In the genomic region with DNA sequence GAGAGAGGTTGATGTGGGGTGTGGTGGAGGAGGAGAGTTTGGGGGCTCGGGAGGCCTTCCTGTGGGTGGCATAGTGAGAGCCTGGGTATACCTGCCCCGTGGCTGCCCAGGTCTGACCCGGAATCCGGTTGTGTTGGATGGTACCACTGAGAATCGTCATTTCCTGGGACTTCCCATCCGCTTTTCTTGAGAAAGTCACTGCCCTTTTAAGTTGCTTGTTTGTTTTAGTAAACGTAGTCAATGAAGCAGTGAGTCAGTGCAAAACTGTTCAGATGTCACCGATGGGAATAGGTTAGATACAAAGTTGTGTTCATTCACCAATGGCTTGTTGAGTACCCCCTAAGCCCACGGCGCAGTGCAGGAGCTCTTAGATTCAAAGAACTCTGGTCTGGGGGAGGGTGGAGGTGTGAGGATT, we compare ENCODE assay signal across 13 cellular contexts.
DNase-seq lines count a peak whose midpoint lies in the region; ATAC-seq, FAIRE-seq and TF ChIP-seq lines count a peak whose summit lies in the region.
"Had no signal": no experiment of that assay in that cellular context is flagged by ENCODE, and none has a peak within 500 bp of the region (broad histone marks: within the 10 kb centered on the region; RNA-seq: fewer than 3 reads in every experiment).

No MANE protein-coding gene starts in this region.

- H3K79me2 ChIP-seq in GM12878 (ENCODE audit: control insufficient read depth, insufficient read depth, low read length) (no peaks in the 10 kb centered on the region; the same call in 1 of the 2 replicates), HepG2 (ENCODE audit: insufficient read depth, low read length) (no peaks in the 10 kb centered on the region)

- TF ChIP-seq POLR2A in GM12878 (IDR thresholded peaks at IDR 0.05; ENCODE audit: low read depth, low read length): no peak
- no peak for TF ChIP-seq POLR2A in HepG2 (IDR thresholded peaks at IDR 0.05; ENCODE audit: insufficient read depth in 1 of 2, low read depth in 2 of 2, low read length in 2 of 2)

- RAD21 ChIA-PET in GM12878 (lab: Charles Lee; ENCODE audit: unreplicated experiment): no interaction called here

- SMC1A ChIA-PET in GM12878 (lab: Charles Lee; ENCODE audit: uncharacterized antibody, unreplicated experiment): interaction anchor here (0.9 to 1.3 kb wide), 2 partner anchors 9 kb away, joined by 3 read pairs; no protein-coding TSS in a partner anchor

- in situ Hi-C loops in GM12878 (cut with MboI): no loop called here
- in situ Hi-C loops in HepG2 (cut with HindIII; ENCODE audit: extremely low pct_ligation_motif_present, low pct_unique_long_range_greater_than_20kb): no loop called here

- intact Hi-C loops in GM12878 (cut with micrococcal nuclease; ENCODE audit: unreplicated experiment): no loop called here
- intact Hi-C loops in tibial artery (cut with DNase I; ENCODE audit: low total_unique reads): no loop called here
- intact Hi-C loops in HepG2 (cut with micrococcal nuclease; ENCODE audit: unreplicated experiment): no loop called here

- H3K9ac ChIP-seq in GM12878 (ENCODE audit: control insufficient read depth, insufficient read depth, low read length) (no peak overlapping the region; the same call in 1 of the 2 replicates), HepG2 (ENCODE audit: insufficient read depth, low read depth, low read length) (no peak overlapping the region)

- H3K9me3 ChIP-seq in GM12878 (replicated peaks; ENCODE audit: control insufficient read depth, insufficient read depth, low read length) (no peaks in the 10 kb centered on the region; the same call in 2 of the 3 replicates), tibial artery (no peaks in the 10 kb centered on the region), HepG2 (ENCODE audit: low read length) (no peaks in the 10 kb centered on the region)
- H3K9me3 ChIP-seq: body of pancreas, spleen had no signal

- H3K27ac ChIP-seq in GM12878 (ENCODE audit: control insufficient read depth, insufficient read depth) (0 out of 2 replicates have a peak overlapping the region, but pooled peaks have one; percentile 11), tibial artery (no peak overlapping the region), HepG2 (ENCODE audit: extremely low read length, insufficient read depth, low read length) (no peak overlapping the region)
- H3K27ac ChIP-seq: body of pancreas, RWPE1, spleen had no signal

- no peak for TF ChIP-seq RAD21 in GM12878 (IDR thresholded peaks at IDR 0.05; ENCODE audit: insufficient read depth, low read depth, low read length)
- no peak for TF ChIP-seq RAD21 in HepG2 (CRISPR knock-in tag; IDR thresholded peaks at IDR 0.05)

- DNase-seq in T-helper 22 cell (ENCODE audit: low read depth) (peak; percentile 14), GM12878 (ENCODE audit: low read depth, low spot score) (no peak), tibial artery (no peak), HepG2 (ENCODE audit: low spot score) (no peak)
- peak; percentile 30 for DNase-seq in stimulated activated CD4-positive, alpha-beta T cell treated with anti-CD3 and anti-CD28 coated beads, Interleukin-1b, Interleukin-23, amount 100 ng/mL, for 48 hours
- DNase-seq: body of pancreas, KBM-7, spleen had no signal

- CTCF ChIA-PET in GM12878 (lab: Yijun Ruan, JAX): interaction anchor here (0.6 kb wide), 1 partner anchor 339 kb away, joined by 4 read pairs; no protein-coding TSS in a partner anchor
- CTCF ChIA-PET in HepG2 (lab: Yijun Ruan, JAX; ENCODE audit: low intra/inter-chr PET ratio, low total read pairs): no interaction called here

- TF ChIP-seq EP300 in GM12878 (IDR thresholded peaks at IDR 0.05; ENCODE audit: borderline replicate concordance in 1 of 2, control insufficient read depth in 1 of 2, low read depth in 2 of 2, low read length in 2 of 2): no peak
- TF ChIP-seq EP300 in HepG2 (IDR thresholded peaks at IDR 0.05; ENCODE audit: low read depth in 2 of 2, low read length in 2 of 2): no peak
- TF ChIP-seq EP300 in HepG2 (CRISPR knock-in tag; IDR thresholded peaks at IDR 0.05; ENCODE audit: borderline replicate concordance): no peak

- H3K4me2 ChIP-seq in GM12878 (ENCODE audit: control insufficient read depth, insufficient read depth): no peak overlapping the region
- H3K4me2 ChIP-seq in HepG2 (ENCODE audit: low read depth, low read length): no peak overlapping the region; the same call in 1 of the 2 replicates

- ATAC-seq in GM18867 (IDR thresholded peaks at IDR 0.05; ENCODE audit: unreplicated experiment): peak; percentile 21
- ATAC-seq in GM12878: no peak
- no peak for ATAC-seq in GM18519 (IDR thresholded peaks at IDR 0.05; ENCODE audit: low FRiP score, unreplicated experiment)
- no peak for ATAC-seq in GM18909 (IDR thresholded peaks at IDR 0.05; ENCODE audit: poor library complexity, unreplicated experiment)
- no peak for ATAC-seq in HepG2
- ATAC-seq: body of pancreas, WTC11 had no signal

- no peaks in the 10 kb centered on the region for H3K27me3 ChIP-seq in GM12878 (replicated peaks in 1 of 2; ENCODE audit: control insufficient read depth in 2 of 2, insufficient read depth in 2 of 2, low read length in 1 of 2)
- no peaks in the 10 kb centered on the region for H3K27me3 ChIP-seq in tibial artery
- peaks cover 0 to 8% of the 10 kb centered on the region in 2 experiments; a peak in 1 of 5 replicates for H3K27me3 ChIP-seq in HepG2 (ENCODE audit: control insufficient read depth in 1 of 2, insufficient read depth in 2 of 2, low read length in 2 of 2)
- H3K27me3 ChIP-seq: body of pancreas, spleen had no signal

- 4% methylated on average over 10 of the region's 10 CpGs for WGBS in GM12878 (ENCODE audit: insufficient coverage, insufficient replicate concordance, low lambda C conversion rate, missing lambda C conversion rate)
- WGBS in HepG2 (ENCODE audit: low lambda C conversion rate): 10% methylated on average over 10 of the region's 10 CpGs

- TF ChIP-seq CTCF in GM12878 (IDR thresholded peaks at IDR 0.05 in 2 of 3, conservative IDR thresholded peaks at IDR 0.05 in 1 of 3; ENCODE audit: control insufficient read depth in 2 of 3, extremely low read depth in 1 of 3, insufficient read depth in 1 of 3, low read depth in 3 of 3, low read length in 3 of 3) (no peak), tibial artery (IDR thresholded peaks at IDR 0.05) (no peak), HepG2 (CRISPR knock-in tag; IDR thresholded peaks at IDR 0.05) (no peak)

- no TSS peak for BruUV-seq in GM12878 (replicated peaks; lab: Mats Ljungman, UMichigan)
- no TSS peak for BruUV-seq in HepG2 (replicated peaks; lab: Mats Ljungman, UMichigan)

- H3K36me3 ChIP-seq in GM12878 (ENCODE audit: control insufficient read depth in 2 of 2, insufficient read depth in 2 of 2, low read length in 1 of 2) (no peaks in the 10 kb centered on the region; a peak in 1 of 4 replicates), tibial artery (no peaks in the 10 kb centered on the region), HepG2 (replicated peaks in 1 of 2; ENCODE audit: control insufficient read depth in 1 of 2, insufficient read depth in 2 of 2, low read length in 2 of 2) (no peaks in the 10 kb centered on the region)

- H3K4me3 ChIP-seq in GM12878: no peak overlapping the region
- no peak overlapping the region for H3K4me3 ChIP-seq in tibial artery
- no peak overlapping the region for H3K4me3 ChIP-seq in HepG2 (replicated peaks in 1 of 3; ENCODE audit: insufficient read depth in 1 of 3, low read depth in 2 of 3, low read length in 3 of 3)
- H3K4me3 ChIP-seq: body of pancreas, spleen had no signal

- H4K20me1 ChIP-seq in GM12878 (ENCODE audit: control insufficient read depth, insufficient read depth) (no peaks in the 10 kb centered on the region), HepG2 (ENCODE audit: insufficient read depth, low read length) (no peaks in the 10 kb centered on the region)

- FAIRE-seq in GM12878 (lab: Jason Lieb, UNC) (no peak), HepG2 (lab: Jason Lieb, UNC) (no peak)

- H3K4me1 ChIP-seq in GM12878 (ENCODE audit: control insufficient read depth, insufficient read depth, low read length): peaks cover 4% of the 10 kb centered on the region
- no peaks in the 10 kb centered on the region for H3K4me1 ChIP-seq in tibial artery
- peaks cover 26% of the 10 kb centered on the region for H3K4me1 ChIP-seq in HepG2 (ENCODE audit: insufficient read depth, low read length)

- POLR2A ChIA-PET in GM12878 (lab: Charles Lee): no interaction called here
- POLR2A ChIA-PET in HepG2 (lab: Yijun Ruan, JAX): no interaction called here

- no peak overlapping the region for H2AFZ ChIP-seq in GM12878 (ENCODE audit: control insufficient read depth, low read depth, low read length)
- no peak overlapping the region for H2AFZ ChIP-seq in HepG2 (ENCODE audit: low read length)

TF ChIP-seq in GM12878, 131 proteins besides CTCF, POLR2A, EP300 and RAD21:
- TF ChIP-seq TBL1XR1 (IDR thresholded peaks at IDR 0.05; ENCODE audit: low read depth, low read length) (no peak), TARDBP (IDR thresholded peaks at IDR 0.05; ENCODE audit: borderline replicate concordance) (no peak), HDAC2 (IDR thresholded peaks at IDR 0.05) (no peak)

TF ChIP-seq in HepG2, 621 proteins besides CTCF, POLR2A, EP300 and RAD21 (continues in another document):
- TF ChIP-seq HNRNPH1 (optimal IDR thresholded peaks at IDR 0.05; ENCODE audit: low read depth, low read length): no peak
- no peak for TF ChIP-seq SIN3B (IDR thresholded peaks at IDR 0.05; ENCODE audit: low read length)
- no peak for TF ChIP-seq STAG1 (CRISPR knock-in tag; IDR thresholded peaks at IDR 0.05)
- TF ChIP-seq ZSCAN9 (CRISPR knock-in tag; IDR thresholded peaks at IDR 0.05; ENCODE audit: borderline replicate concordance): no peak
- TF ChIP-seq ZNF773 (CRISPR knock-in tag; IDR thresholded peaks at IDR 0.05; ENCODE audit: borderline replicate concordance): no peak
- TF ChIP-seq RFX1 (IDR thresholded peaks at IDR 0.05): no peak
- no peak for TF ChIP-seq ZNF652 (CRISPR knock-in tag; IDR thresholded peaks at IDR 0.05; ENCODE audit: borderline replicate concordance, low read depth)
- TF ChIP-seq SP4 (CRISPR knock-in tag; IDR thresholded peaks at IDR 0.05): no peak
- no peak for TF ChIP-seq RFX5 (IDR thresholded peaks at IDR 0.05; ENCODE audit: low read depth, low read length)
- no peak for TF ChIP-seq HMG20A (CRISPR knock-in tag; IDR thresholded peaks at IDR 0.05; ENCODE audit: borderline replicate concordance)
- TF ChIP-seq ZNF543 (CRISPR knock-in tag; IDR thresholded peaks at IDR 0.05): no peak
- no peak for TF ChIP-seq PHF8 (CRISPR knock-in tag; IDR thresholded peaks at IDR 0.05)

Comparison
In these comparisons a context has a peak if more than half of its experiments do, and no peak if none do; other contexts are left out.
1. DNase-seq: peak in T-helper 22 cell (single experiment) and stimulated activated CD4-positive, alpha-beta T cell treated with anti-CD3 and anti-CD28 coated beads, Interleukin-1b, Interleukin-23, amount 100 ng/mL, for 48 hours (single experiment); none in GM12878 (single experiment), tibial artery (0 of 2) and HepG2 (single experiment).